Comparison of ENCODE assay signal across 1 cellular context in the genomic region with DNA sequence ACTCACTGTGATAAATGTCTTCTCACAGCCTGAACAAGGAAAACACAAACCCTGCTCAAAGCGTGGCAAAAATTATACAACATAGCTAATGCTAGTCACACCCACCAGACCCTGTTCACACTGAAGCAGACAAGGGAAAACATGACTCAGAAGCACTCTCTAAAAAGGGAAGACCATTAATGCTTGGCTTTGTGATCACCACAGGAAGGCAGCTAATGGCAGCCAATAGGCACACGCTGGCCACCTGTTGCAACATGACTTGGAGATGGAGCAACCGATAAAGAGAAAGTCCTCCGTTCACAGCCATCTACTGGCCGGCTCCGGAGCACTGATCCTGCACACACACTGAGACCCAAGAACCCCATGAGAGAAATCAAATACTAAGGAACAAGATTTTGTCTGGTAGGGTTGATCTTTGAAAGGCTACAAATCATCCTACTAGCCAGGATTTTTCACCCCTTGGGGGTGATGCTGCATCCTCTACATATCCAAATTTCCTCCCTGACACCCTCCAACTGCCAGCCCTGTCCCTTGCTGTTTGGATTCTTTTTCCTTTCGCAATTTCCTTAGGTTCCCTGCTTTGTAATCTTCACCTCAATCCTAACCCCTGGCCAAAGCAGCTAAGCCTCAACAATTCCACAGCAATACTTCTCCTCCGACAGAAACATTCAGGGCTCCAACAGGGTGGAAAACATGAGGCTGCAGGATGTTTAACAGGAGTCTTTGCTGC.
TF ChIP-seq lines count a peak whose summit lies in the region.

No MANE protein-coding gene starts in this region.

TF ChIP-seq in K562, 482 proteins besides CTCF, POLR2A, EP300 and RAD21 (continued from another document and continues in another):
- TF ChIP-seq ZNF239 (CRISPR knock-in tag; IDR thresholded peaks at IDR 0.05) (no peak), ZFP30 (CRISPR knock-in tag; IDR thresholded peaks at IDR 0.05; ENCODE audit: borderline replicate concordance) (no peak), SIN3B (IDR thresholded peaks at IDR 0.05; ENCODE audit: low read depth) (no peak), NELFE (IDR thresholded peaks at IDR 0.05; ENCODE audit: insufficient read depth, insufficient read length) (no peak), CEBPB (tag; IDR thresholded peaks at IDR 0.05) (peak; percentile 99), POLR2AphosphoS2 (IDR thresholded peaks at IDR 0.05; ENCODE audit: low read length) (no peak), ZNF586 (CRISPR knock-in tag; conservative IDR thresholded peaks at IDR 0.05) (no peak), ZNF551 (CRISPR knock-in tag; IDR thresholded peaks at IDR 0.05) (no peak), GATAD2A (IDR thresholded peaks at IDR 0.05) (0 out of 2 replicates have a peak, but pooled peaks have one; percentile 39), ZNF212 (CRISPR knock-in tag; IDR thresholded peaks at IDR 0.05) (no peak), SIRT6 (IDR thresholded peaks at IDR 0.05; ENCODE audit: low read depth, low read length) (no peak), NCOA2 (IDR thresholded peaks at IDR 0.05; ENCODE audit: partially characterized antibody in 2 of 2) (no peak), CC2D1A (IDR thresholded peaks at IDR 0.05) (no peak), LEF1 (IDR thresholded peaks at IDR 0.05) (no peak), KAT2B (IDR thresholded peaks at IDR 0.05; ENCODE audit: low read depth, low read length) (no peak), SREBF2 (CRISPR knock-in tag; IDR thresholded peaks at IDR 0.05) (no peak), POU5F1 (IDR thresholded peaks at IDR 0.05; ENCODE audit: borderline replicate concordance, low read depth, low read length, partially characterized antibody) (no peak), CAMTA2 (CRISPR knock-in tag; conservative IDR thresholded peaks at IDR 0.05) (no peak)
- TF ChIP-seq, protein P1, sequence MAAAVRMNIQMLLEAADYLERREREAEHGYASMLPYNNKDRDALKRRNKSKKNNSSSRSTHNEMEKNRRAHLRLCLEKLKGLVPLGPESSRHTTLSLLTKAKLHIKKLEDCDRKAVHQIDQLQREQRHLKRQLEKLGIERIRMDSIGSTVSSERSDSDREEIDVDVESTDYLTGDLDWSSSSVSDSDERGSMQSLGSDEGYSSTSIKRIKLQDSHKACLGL (CRISPR knock-in tag; IDR thresholded peaks at IDR 0.05; ENCODE audit: borderline replicate concordance, poor library complexity, severe bottlenecking) = no peak
- TF ChIP-seq, protein P2, sequence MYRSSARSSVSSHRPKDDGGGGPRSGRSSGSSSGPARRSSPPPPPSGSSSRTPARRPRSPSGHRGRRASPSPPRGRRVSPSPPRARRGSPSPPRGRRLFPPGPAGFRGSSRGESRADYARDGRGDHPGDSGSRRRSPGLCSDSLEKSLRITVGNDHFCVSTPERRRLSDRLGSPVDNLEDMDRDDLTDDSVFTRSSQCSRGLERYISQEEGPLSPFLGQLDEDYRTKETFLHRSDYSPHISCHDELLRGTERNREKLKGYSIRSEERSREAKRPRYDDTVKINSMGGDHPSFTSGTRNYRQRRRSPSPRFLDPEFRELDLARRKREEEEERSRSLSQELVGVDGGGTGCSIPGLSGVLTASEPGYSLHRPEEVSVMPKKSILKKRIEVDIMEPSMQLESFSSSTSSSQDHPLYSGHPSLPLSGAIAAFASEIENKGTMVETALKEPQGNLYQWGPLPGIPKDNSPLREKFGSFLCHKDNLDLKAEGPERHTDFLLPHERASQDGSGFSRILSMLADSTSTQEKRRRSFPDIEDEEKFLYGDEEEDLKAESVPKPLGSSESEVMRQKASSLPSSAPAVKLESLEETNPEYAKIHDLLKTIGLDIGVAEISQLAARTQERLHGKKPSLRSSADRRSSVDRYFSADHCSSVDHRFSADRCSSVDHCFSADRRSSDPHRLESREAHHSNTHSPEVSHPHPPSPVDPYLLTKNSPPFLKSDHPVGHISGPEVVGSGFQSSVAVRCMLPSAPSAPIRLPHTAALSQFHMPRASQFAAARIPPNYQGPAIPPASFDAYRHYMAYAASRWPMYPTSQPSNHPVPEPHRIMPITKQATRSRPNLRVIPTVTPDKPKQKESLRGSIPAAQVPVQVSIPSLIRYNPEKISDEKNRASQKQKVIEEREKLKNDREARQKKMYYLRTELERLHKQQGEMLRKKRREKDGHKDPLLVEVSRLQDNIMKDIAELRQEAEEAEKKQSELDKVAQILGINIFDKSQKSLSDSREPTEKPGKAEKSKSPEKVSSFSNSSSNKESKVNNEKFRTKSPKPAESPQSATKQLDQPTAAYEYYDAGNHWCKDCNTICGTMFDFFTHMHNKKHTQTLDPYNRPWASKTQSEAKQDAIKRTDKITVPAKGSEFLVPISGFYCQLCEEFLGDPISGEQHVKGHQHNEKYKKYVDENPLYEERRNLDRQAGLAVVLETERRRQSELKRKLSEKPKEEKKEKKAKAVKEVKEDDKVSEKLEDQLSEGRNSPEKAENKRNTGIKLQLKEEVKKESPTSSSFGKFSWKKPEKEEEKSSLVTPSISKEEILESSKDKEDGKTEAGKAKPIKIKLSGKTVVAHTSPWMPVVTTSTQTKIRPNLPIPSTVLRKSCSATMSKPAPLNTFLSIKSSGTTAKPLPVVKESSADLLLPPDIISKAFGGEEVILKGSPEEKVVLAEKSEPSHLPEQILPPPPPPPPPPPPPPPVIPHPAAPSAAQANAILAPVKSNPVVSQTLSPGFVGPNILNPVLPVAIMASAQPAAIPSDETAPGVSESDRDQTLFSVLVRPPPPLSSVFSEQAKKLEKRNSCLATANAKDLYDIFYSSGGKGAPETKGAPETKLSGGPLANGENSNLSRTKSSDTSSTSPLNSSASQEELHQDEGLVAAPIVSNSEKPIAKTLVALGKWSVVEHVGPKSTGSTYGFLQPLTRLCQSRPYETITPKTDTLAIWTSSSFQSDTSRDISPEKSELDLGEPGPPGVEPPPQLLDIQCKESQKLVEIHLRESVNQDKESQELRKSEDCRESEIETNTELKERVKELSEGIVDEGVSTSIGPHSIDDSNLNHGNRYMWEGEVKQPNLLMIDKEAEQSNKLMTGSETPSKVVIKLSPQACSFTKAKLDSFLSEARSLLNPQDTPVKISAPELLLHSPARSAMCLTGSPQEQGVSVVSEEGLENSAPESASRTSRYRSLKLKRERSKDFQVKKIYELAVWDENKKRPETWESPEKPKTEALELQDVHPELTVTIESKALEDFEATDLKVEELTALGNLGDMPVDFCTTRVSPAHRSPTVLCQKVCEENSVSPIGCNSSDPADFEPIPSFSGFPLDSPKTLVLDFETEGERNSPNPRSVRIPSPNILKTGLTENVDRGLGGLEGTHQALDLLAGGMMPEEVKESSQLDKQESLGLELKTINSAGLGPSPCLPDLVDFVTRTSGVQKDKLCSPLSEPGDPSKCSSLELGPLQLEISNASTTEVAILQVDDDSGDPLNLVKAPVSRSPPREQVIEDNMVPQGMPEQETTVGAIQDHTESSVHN (IDR thresholded peaks at IDR 0.05; ENCODE audit: borderline replicate concordance in 1 of 2, low read depth in 1 of 2) = no peak
- TF ChIP-seq, protein P3, sequence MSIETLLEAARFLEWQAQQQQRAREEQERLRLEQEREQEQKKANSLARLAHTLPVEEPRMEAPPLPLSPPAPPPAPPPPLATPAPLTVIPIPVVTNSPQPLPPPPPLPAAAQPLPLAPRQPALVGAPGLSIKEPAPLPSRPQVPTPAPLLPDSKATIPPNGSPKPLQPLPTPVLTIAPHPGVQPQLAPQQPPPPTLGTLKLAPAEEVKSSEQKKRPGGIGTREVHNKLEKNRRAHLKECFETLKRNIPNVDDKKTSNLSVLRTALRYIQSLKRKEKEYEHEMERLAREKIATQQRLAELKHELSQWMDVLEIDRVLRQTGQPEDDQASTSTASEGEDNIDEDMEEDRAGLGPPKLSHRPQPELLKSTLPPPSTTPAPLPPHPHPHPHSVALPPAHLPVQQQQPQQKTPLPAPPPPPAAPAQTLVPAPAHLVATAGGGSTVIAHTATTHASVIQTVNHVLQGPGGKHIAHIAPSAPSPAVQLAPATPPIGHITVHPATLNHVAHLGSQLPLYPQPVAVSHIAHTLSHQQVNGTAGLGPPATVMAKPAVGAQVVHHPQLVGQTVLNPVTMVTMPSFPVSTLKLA (conservative IDR thresholded peaks at IDR 0.05) = peak in 1 of 2 experiments; percentile 46; a peak in 2 of 4 replicates
- TF ChIP-seq, protein P4, sequence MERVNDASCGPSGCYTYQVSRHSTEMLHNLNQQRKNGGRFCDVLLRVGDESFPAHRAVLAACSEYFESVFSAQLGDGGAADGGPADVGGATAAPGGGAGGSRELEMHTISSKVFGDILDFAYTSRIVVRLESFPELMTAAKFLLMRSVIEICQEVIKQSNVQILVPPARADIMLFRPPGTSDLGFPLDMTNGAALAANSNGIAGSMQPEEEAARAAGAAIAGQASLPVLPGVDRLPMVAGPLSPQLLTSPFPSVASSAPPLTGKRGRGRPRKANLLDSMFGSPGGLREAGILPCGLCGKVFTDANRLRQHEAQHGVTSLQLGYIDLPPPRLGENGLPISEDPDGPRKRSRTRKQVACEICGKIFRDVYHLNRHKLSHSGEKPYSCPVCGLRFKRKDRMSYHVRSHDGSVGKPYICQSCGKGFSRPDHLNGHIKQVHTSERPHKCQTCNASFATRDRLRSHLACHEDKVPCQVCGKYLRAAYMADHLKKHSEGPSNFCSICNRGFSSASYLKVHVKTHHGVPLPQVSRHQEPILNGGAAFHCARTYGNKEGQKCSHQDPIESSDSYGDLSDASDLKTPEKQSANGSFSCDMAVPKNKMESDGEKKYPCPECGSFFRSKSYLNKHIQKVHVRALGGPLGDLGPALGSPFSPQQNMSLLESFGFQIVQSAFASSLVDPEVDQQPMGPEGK (CRISPR knock-in tag; IDR thresholded peaks at IDR 0.05; ENCODE audit: borderline replicate concordance) = no peak
- TF ChIP-seq, protein P5, sequence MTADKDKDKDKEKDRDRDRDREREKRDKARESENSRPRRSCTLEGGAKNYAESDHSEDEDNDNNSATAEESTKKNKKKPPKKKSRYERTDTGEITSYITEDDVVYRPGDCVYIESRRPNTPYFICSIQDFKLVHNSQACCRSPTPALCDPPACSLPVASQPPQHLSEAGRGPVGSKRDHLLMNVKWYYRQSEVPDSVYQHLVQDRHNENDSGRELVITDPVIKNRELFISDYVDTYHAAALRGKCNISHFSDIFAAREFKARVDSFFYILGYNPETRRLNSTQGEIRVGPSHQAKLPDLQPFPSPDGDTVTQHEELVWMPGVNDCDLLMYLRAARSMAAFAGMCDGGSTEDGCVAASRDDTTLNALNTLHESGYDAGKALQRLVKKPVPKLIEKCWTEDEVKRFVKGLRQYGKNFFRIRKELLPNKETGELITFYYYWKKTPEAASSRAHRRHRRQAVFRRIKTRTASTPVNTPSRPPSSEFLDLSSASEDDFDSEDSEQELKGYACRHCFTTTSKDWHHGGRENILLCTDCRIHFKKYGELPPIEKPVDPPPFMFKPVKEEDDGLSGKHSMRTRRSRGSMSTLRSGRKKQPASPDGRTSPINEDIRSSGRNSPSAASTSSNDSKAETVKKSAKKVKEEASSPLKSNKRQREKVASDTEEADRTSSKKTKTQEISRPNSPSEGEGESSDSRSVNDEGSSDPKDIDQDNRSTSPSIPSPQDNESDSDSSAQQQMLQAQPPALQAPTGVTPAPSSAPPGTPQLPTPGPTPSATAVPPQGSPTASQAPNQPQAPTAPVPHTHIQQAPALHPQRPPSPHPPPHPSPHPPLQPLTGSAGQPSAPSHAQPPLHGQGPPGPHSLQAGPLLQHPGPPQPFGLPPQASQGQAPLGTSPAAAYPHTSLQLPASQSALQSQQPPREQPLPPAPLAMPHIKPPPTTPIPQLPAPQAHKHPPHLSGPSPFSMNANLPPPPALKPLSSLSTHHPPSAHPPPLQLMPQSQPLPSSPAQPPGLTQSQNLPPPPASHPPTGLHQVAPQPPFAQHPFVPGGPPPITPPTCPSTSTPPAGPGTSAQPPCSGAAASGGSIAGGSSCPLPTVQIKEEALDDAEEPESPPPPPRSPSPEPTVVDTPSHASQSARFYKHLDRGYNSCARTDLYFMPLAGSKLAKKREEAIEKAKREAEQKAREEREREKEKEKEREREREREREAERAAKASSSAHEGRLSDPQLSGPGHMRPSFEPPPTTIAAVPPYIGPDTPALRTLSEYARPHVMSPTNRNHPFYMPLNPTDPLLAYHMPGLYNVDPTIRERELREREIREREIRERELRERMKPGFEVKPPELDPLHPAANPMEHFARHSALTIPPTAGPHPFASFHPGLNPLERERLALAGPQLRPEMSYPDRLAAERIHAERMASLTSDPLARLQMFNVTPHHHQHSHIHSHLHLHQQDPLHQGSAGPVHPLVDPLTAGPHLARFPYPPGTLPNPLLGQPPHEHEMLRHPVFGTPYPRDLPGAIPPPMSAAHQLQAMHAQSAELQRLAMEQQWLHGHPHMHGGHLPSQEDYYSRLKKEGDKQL (CRISPR knock-in tag; IDR thresholded peaks at IDR 0.05; ENCODE audit: borderline replicate concordance) = no peak
- TF ChIP-seq, protein P6, sequence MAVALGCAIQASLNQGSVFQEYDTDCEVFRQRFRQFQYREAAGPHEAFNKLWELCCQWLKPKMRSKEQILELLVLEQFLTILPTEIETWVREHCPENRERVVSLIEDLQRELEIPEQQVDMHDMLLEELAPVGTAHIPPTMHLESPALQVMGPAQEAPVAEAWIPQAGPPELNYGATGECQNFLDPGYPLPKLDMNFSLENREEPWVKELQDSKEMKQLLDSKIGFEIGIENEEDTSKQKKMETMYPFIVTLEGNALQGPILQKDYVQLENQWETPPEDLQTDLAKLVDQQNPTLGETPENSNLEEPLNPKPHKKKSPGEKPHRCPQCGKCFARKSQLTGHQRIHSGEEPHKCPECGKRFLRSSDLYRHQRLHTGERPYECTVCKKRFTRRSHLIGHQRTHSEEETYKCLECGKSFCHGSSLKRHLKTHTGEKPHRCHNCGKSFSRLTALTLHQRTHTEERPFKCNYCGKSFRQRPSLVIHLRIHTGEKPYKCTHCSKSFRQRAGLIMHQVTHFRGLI (CRISPR knock-in tag; IDR thresholded peaks at IDR 0.05) = no peak
- TF ChIP-seq, protein P7, sequence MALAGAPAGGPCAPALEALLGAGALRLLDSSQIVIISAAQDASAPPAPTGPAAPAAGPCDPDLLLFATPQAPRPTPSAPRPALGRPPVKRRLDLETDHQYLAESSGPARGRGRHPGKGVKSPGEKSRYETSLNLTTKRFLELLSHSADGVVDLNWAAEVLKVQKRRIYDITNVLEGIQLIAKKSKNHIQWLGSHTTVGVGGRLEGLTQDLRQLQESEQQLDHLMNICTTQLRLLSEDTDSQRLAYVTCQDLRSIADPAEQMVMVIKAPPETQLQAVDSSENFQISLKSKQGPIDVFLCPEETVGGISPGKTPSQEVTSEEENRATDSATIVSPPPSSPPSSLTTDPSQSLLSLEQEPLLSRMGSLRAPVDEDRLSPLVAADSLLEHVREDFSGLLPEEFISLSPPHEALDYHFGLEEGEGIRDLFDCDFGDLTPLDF (CRISPR knock-in tag; IDR thresholded peaks at IDR 0.05) = no peak
